8 cellular contexts compared by ENCODE assay signal in genomic region chrX:123859828-123860505, GRCh38. TPM values are rescaled to one million over a fixed set of nuclear protein-coding genes. Genes with fewer than 3 reads are reported as not detected.
DNase-seq lines count a peak whose midpoint lies in the region; ATAC-seq and TF ChIP-seq lines count a peak whose summit lies in the region.

Gene XIAP (plus strand): TSS chrX:123860053. CDS start chrX:123885663, 25,610 bp downstream.

- H3K27me3 ChIP-seq in DOHH2 (ENCODE audit: control insufficient read depth, low read length) (no peaks in the 10 kb centered on the region), foreskin keratinocyte (no peaks in the 10 kb centered on the region), neuron (ENCODE audit: insufficient read depth, low read length) (no peaks in the 10 kb centered on the region)

- TF ChIP-seq CTCF in DOHH2 (IDR thresholded peaks at IDR 0.05; ENCODE audit: low read depth, low read length, poor library complexity, severe bottlenecking) (no peak), foreskin keratinocyte (conservative IDR thresholded peaks at IDR 0.05) (no peak), subcutaneous adipose tissue (IDR thresholded peaks at IDR 0.05; ENCODE audit: low read depth) (no peak)

- no peaks in the 10 kb centered on the region for H4K20me1 ChIP-seq in DOHH2 (ENCODE audit: control insufficient read depth, insufficient read depth, low read depth, low read length)

- H3K9me3 ChIP-seq in DOHH2 (ENCODE audit: control insufficient read depth, insufficient read depth, low read length), result no peaks in the 10 kb centered on the region
- no peaks in the 10 kb centered on the region for H3K9me3 ChIP-seq in neuron (ENCODE audit: low read length)

- H3K36me3 ChIP-seq in DOHH2 (ENCODE audit: control insufficient read depth, low read length) (peaks cover 6% of the 10 kb centered on the region; the same call in 1 of the 2 replicates), neuron (ENCODE audit: insufficient read depth, low read length) (no peaks in the 10 kb centered on the region)

- no peaks in the 10 kb centered on the region for H3K9me2 ChIP-seq in DOHH2 (replicated peaks; ENCODE audit: control insufficient read depth, low read length)

- peak; percentile 81 for ATAC-seq in GM21619 (IDR thresholded peaks at IDR 0.05; ENCODE audit: unreplicated experiment)
- ATAC-seq in foreskin keratinocyte, result peak; percentile 87

- H3K4me1 ChIP-seq in DOHH2 (ENCODE audit: control insufficient read depth, low read length), result peaks cover 21% of the 10 kb centered on the region
- H3K4me1 ChIP-seq in foreskin keratinocyte, result peaks cover 14% of the 10 kb centered on the region
- no peaks in the 10 kb centered on the region for H3K4me1 ChIP-seq in neuron (ENCODE audit: insufficient read depth, low read length)

- H3K27ac ChIP-seq in DOHH2 (ENCODE audit: low read depth, low read length) (peak within 1 kb of the TSS; percentile 84), foreskin keratinocyte (peak within 1 kb of the TSS; percentile 85)

- H3K79me2 ChIP-seq in DOHH2 (ENCODE audit: control insufficient read depth, low read length), result peaks cover 55% of the 10 kb centered on the region

- peak within 1 kb of the TSS; percentile 37 for H2AFZ ChIP-seq in neuron (ENCODE audit: low read depth, low read length)

- peak within 1 kb of the TSS; percentile 84 for H3K4me2 ChIP-seq in DOHH2 (ENCODE audit: low read length)

- H3K4me3 ChIP-seq in DOHH2 (ENCODE audit: low read length), result peak within 1 kb of the TSS; percentile 81
- H3K4me3 ChIP-seq in Jurkat, Clone E6-1 (ENCODE audit: low read length), result peak within 1 kb of the TSS; percentile 68
- peak within 1 kb of the TSS; percentile 93 for H3K4me3 ChIP-seq in neuron (ENCODE audit: low read length)

- peak; percentile 35 for DNase-seq in Jurkat, Clone E6-1 (ENCODE audit: low read depth, low spot score)
- DNase-seq in SIG-M5 treated with dmso at 0.1 percent for 504 hours (lab: John Stamatoyannopoulos, UW; ENCODE audit: unreplicated experiment), result peak; percentile 81
- DNase-seq in activated gamma-delta T cell treated with anti-CD3 and anti-CD28 coated beads, Interleukin-2, amount 50 U/mL, for 16 hours (ENCODE audit: low read depth), result peak; percentile 48
- DNase-seq in foreskin keratinocyte, result peak; percentile 71 to 86

- 0 out of 2 replicates have a peak, but pooled peaks cover 2% of the 10 kb centered on the region for H3F3A ChIP-seq in DOHH2 (ENCODE audit: control insufficient read depth, insufficient read depth)

RNA-seq across cellular contexts. Expression of gene XIAP, which starts in this region (rescaled TPM):
- polyA plus RNA-seq in Jurkat, Clone E6-1 (2012; ENCODE audit: insufficient read depth, insufficient read length), result 11.4 TPM
- total RNA-seq in foreskin keratinocyte, result 24.9 and 26.0 TPM in 2 replicates
- polyA plus RNA-seq in foreskin keratinocyte, result 7.8 and 8.2 TPM in 2 replicates
- total RNA-seq in subcutaneous adipose tissue, result 10 to 100 TPM; 31.1 to 67.3 (median 32.9) TPM

Comparison
In these comparisons a context has a peak if more than half of its experiments do, and no peak if none do; other contexts are left out.
1. Peak in every context shown above with its lines: DNase-seq, ATAC-seq, H3K4me3 ChIP-seq and H3K27ac ChIP-seq.